8 cellular contexts compared by ENCODE assay signal in genomic region chrX:154443479-154443910, GRCh38. TPM values are rescaled to one million over a fixed set of nuclear protein-coding genes. Genes with fewer than 3 reads are reported as not detected.
DNase-seq lines count a peak whose midpoint lies in the region; ATAC-seq, FAIRE-seq and TF ChIP-seq lines count a peak whose summit lies in the region.

No MANE protein-coding gene starts in this region.

- H3K9me3 ChIP-seq in iPS-20b (ENCODE audit: insufficient read depth, low read depth, low read length), result no peaks in the 10 kb centered on the region
- no peaks in the 10 kb centered on the region for H3K9me3 ChIP-seq in thoracic aorta

- H3K4me1 ChIP-seq in iPS-20b (ENCODE audit: insufficient read depth, low read length) (no peaks in the 10 kb centered on the region), thoracic aorta (ENCODE audit: control insufficient read depth in 1 of 2, low read depth in 2 of 2) (peaks cover 6 to 30% of the 10 kb centered on the region in 2 donors)

- H3K36me3 ChIP-seq in iPS-20b (ENCODE audit: insufficient read depth, low read depth, low read length) (peaks cover 26% of the 10 kb centered on the region), thoracic aorta (peaks cover 3% of the 10 kb centered on the region)

- no peaks in the 10 kb centered on the region for H3K27me3 Mint-ChIP-seq in activated naive CD8-positive, alpha-beta T cell

- H3K4me1 Mint-ChIP-seq in activated naive CD8-positive, alpha-beta T cell (ENCODE audit: low read depth), result peaks cover 20% of the 10 kb centered on the region

- H3K36me3 Mint-ChIP-seq in activated naive CD8-positive, alpha-beta T cell, result no peaks in the 10 kb centered on the region

- TF ChIP-seq POLR2A in H54 (IDR thresholded peaks at IDR 0.05; ENCODE audit: low read depth, low read length), result no peak

- peak overlapping the region; percentile 84 for H3K4me3 Mint-ChIP-seq in activated naive CD8-positive, alpha-beta T cell

- FAIRE-seq in H54 (lab: Jason Lieb, UNC), result no peak

- peak overlapping the region; percentile 64 for H3K27ac Mint-ChIP-seq in activated naive CD8-positive, alpha-beta T cell

- DNase-seq in H54 (ENCODE audit: insufficient read length, low spot score) (peak; percentile 36), thoracic aorta (ENCODE audit: low spot score) (no peak), 8988T (no peak)

- no peak overlapping the region; the same call in 1 of the 2 replicates for H3K9ac ChIP-seq in iPS-20b (ENCODE audit: low read depth, low read length)

- H3K27me3 ChIP-seq in iPS-20b (ENCODE audit: insufficient read depth, low read length), result no peaks in the 10 kb centered on the region
- no peaks in the 10 kb centered on the region for H3K27me3 ChIP-seq in thoracic aorta (replicated peaks; ENCODE audit: insufficient read depth)

- H3K27ac ChIP-seq in 22Rv1 (peak overlapping the region; percentile 72), iPS-20b (ENCODE audit: low read length) (no peak overlapping the region), thoracic aorta (peak overlapping the region; percentile 66 to 77)

- H3K4me3 ChIP-seq in iPS-20b (ENCODE audit: low read length) (peak overlapping the region; percentile 54; the same call in 1 of the 2 replicates), thoracic aorta (peak overlapping the region; percentile 70)

- H3K9me3 Mint-ChIP-seq in activated naive CD8-positive, alpha-beta T cell (ENCODE audit: low read depth), result no peaks in the 10 kb centered on the region

- no peak for TF ChIP-seq CTCF in 22Rv1 (IDR thresholded peaks at IDR 0.05)
- no peak for TF ChIP-seq CTCF in thoracic aorta (IDR thresholded peaks at IDR 0.05)

- ATAC-seq in thoracic aorta (ENCODE audit: insufficient number of reproducible peaks, low FRiP score, low read depth) (no peak), HG03159 (IDR thresholded peaks at IDR 0.05; ENCODE audit: unreplicated experiment) (no peak), GM18907 (IDR thresholded peaks at IDR 0.05; ENCODE audit: unreplicated experiment) (no peak)

RNA-seq across cellular contexts. Expression of gene FAM50A, which starts 0.4 kb away (rescaled TPM):
- total RNA-seq in thoracic aorta, result 10 to 100 TPM; 52.8 to 63.4 TPM

RNA-seq across cellular contexts. Expression of gene GDI1, which starts 6.5 kb away (rescaled TPM):
- 100 to 1,000 TPM in 1 of 2 donors, 10 to 100 TPM in 1; 99.4 to 151 TPM for total RNA-seq in thoracic aorta

RNA-seq across cellular contexts. Expression of gene PLXNA3, which starts 14.6 kb away (rescaled TPM):
- total RNA-seq in thoracic aorta, result 10 to 100 TPM; 39.3 to 40.9 TPM

RNA-seq across cellular contexts. Expression of gene ATP6AP1, which starts 15.0 kb away (rescaled TPM):
- total RNA-seq in thoracic aorta, result 10 to 100 TPM; 40.8 to 75.7 TPM

RNA-seq across cellular contexts. Expression of gene TAFAZZIN, which starts 32.2 kb away (rescaled TPM):
- 10 to 100 TPM; 54.3 to 71.1 TPM for total RNA-seq in thoracic aorta
